1 cellular context compared by ENCODE assay signal in genomic region chr7:151312831-151313809, GRCh38.
TF ChIP-seq lines count a peak whose summit lies in the region.

No MANE protein-coding gene starts in this region.

TF ChIP-seq in HEK293, 187 proteins besides CTCF, POLR2A, EP300 and RAD21 (continued from another document):
- TF ChIP-seq, protein P1, sequence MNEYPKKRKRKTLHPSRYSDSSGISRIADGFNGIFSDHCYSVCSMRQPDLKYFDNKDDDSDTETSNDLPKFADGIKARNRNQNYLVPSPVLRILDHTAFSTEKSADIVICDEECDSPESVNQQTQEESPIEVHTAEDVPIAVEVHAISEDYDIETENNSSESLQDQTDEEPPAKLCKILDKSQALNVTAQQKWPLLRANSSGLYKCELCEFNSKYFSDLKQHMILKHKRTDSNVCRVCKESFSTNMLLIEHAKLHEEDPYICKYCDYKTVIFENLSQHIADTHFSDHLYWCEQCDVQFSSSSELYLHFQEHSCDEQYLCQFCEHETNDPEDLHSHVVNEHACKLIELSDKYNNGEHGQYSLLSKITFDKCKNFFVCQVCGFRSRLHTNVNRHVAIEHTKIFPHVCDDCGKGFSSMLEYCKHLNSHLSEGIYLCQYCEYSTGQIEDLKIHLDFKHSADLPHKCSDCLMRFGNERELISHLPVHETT (tag by site-specific recombination; IDR thresholded peaks at IDR 0.05) = no peak
- TF ChIP-seq ZNF664 (tag by site-specific recombination; IDR thresholded peaks at IDR 0.05) (no peak), ZNF76 (tag by site-specific recombination; IDR thresholded peaks at IDR 0.05; ENCODE audit: borderline replicate concordance, low read depth) (no peak), ZNF776 (tag by site-specific recombination; IDR thresholded peaks at IDR 0.05; ENCODE audit: borderline replicate concordance) (peak; percentile 31; the same call in 1 of the 2 replicates), ZNF558 (tag by site-specific recombination; IDR thresholded peaks at IDR 0.05) (no peak), YY2 (tag by site-specific recombination; IDR thresholded peaks at IDR 0.05) (no peak), ZNF292 (tag by site-specific recombination; IDR thresholded peaks at IDR 0.05; ENCODE audit: borderline replicate concordance, low read depth) (no peak), ZNF169 (tag by site-specific recombination; IDR thresholded peaks at IDR 0.05) (no peak), IKZF3 (tag by site-specific recombination; IDR thresholded peaks at IDR 0.05) (no peak)
